In the genomic region with DNA sequence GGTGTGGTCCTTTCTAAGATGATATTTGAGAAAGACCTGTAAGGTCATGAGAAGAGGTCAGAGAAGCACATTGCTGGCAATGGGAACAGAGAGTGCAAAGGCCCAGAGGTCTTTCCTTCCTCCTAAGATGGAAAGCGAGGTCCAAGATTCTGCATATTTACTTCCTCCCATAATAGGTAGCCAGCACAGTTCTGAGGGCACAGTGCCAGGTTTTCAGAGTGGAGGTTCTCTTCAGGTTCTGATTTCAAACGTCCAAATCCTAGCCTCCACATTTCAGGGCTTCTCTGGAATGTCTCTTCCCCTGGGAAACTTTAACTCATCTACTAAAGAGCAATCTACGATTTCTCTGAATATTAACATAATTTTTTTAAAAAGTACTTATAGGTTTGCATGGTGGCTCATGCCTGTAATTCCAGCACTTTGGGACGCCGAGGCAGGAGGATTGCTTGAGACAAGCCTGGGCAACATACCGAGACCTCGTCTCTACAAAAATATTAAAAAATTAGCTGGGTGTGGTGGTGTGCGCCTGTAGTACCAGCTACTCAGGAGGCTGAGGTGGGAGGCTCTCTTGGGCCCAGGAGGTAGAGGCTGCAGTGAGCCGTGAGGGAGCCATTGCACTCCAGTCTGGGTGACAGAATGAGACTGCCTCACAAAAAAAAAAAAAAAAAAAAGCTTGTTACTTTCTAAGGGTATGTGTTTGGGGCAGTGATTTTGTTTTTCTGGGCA, we compare ENCODE assay signal across 8 cellular contexts. TPM values are rescaled to one million over a fixed set of nuclear protein-coding genes. Genes with fewer than 3 reads are reported as not detected.
DNase-seq lines count a peak whose midpoint lies in the region; ATAC-seq, FAIRE-seq and TF ChIP-seq lines count a peak whose summit lies in the region.

No MANE protein-coding gene starts in this region.

- H3K9me3 ChIP-seq in Loucy (ENCODE audit: insufficient read depth, low read depth, low read length): no peaks in the 10 kb centered on the region
- no peaks in the 10 kb centered on the region for H3K9me3 ChIP-seq in H1 (ENCODE audit: insufficient read depth in 2 of 2, low read depth in 1 of 2, low read length in 1 of 2)
- no peaks in the 10 kb centered on the region for H3K9me3 ChIP-seq in osteoblast (ENCODE audit: low read depth, low read length)

- no peak overlapping the region for H2AK5ac ChIP-seq in H1 (ENCODE audit: low read depth, low read length)

- H3K4me3 ChIP-seq in Loucy (ENCODE audit: low read length, poor library complexity, severe bottlenecking): peak overlapping the region; percentile 98
- peak overlapping the region in 1 of 4 experiments; percentile 91; a peak in 4 of 8 replicates for H3K4me3 ChIP-seq in H1 (ENCODE audit: extremely low read depth in 1 of 4, insufficient read depth in 2 of 4, low read depth in 3 of 4, low read length in 4 of 4)
- peak overlapping the region; percentile 90 for H3K4me3 ChIP-seq in osteoblast (ENCODE audit: insufficient read depth, low read length)

- POLR2A ChIA-PET in H1 (lab: Charles Lee; ENCODE audit: partially characterized antibody): interaction anchor here (0.7 to 2.1 kb wide), 10 partner anchors 8 to 456 kb away, joined by 3 to 12 read pairs (median 4); no protein-coding TSS in a partner anchor

- H2BK15ac ChIP-seq in H1 (ENCODE audit: low read length): no peak overlapping the region

- H3K79me2 ChIP-seq in Loucy (ENCODE audit: insufficient read depth, low read length) (peaks cover 43% of the 10 kb centered on the region), H1 (ENCODE audit: control insufficient read depth in 1 of 2, insufficient read depth in 2 of 2, low read length in 2 of 2) (peaks cover 17 to 44% of the 10 kb centered on the region in 2 experiments; a peak in 3 of 4 replicates), osteoblast (ENCODE audit: insufficient read depth, low read length) (peaks cover 40% of the 10 kb centered on the region)

- H3K9me2 ChIP-seq in Loucy (replicated peaks; ENCODE audit: low read depth, low read length): no peaks in the 10 kb centered on the region

- no peak overlapping the region for H4K8ac ChIP-seq in H1 (ENCODE audit: extremely low read depth, insufficient read depth, low read length)

- no peak for TF ChIP-seq CTCF in Loucy (conservative IDR thresholded peaks at IDR 0.05; ENCODE audit: low read length)
- no peak for TF ChIP-seq CTCF in H1 (IDR thresholded peaks at IDR 0.05; ENCODE audit: control extremely low read depth in 1 of 3, insufficient read depth in 1 of 3, low read depth in 1 of 3, low read length in 3 of 3)
- TF ChIP-seq CTCF in osteoblast (IDR thresholded peaks at IDR 0.05; ENCODE audit: extremely low read depth, low read depth, low read length): no peak

- H4K91ac ChIP-seq in H1 (replicated peaks; ENCODE audit: insufficient read length, low read length): no peak overlapping the region

- CTCF ChIA-PET in H1 (lab: Charles Lee; ENCODE audit: partially characterized antibody): interaction anchor here (0.6 to 1.8 kb wide), 7 partner anchors 11 to 635 kb away, joined by 3 to 5 read pairs (median 3); no protein-coding TSS in a partner anchor

- H3K79me1 ChIP-seq in H1 (ENCODE audit: low read depth, low read length): no peaks in the 10 kb centered on the region; the same call in 1 of the 2 replicates

- no peak for TF ChIP-seq RAD21 in H1 (IDR thresholded peaks at IDR 0.05 in 1 of 2, conservative IDR thresholded peaks at IDR 0.05 in 1 of 2; ENCODE audit: low read depth in 2 of 2, low read length in 2 of 2)

- TF ChIP-seq POLR2A in H1 (IDR thresholded peaks at IDR 0.05; ENCODE audit: control extremely low read depth in 1 of 2, low read depth in 2 of 2, low read length in 2 of 2): no peak

- H3K23ac ChIP-seq in H1 (ENCODE audit: insufficient read length): no peak overlapping the region

- H4K5ac ChIP-seq in H1 (ENCODE audit: insufficient read length, low read depth, low read length): no peak overlapping the region

- no peaks in the 10 kb centered on the region for H3F3A ChIP-seq in Loucy (ENCODE audit: low read depth)

- H3K56ac ChIP-seq in H1 (replicated peaks; ENCODE audit: insufficient read length, low read depth, low read length): no peak overlapping the region

- H3K18ac ChIP-seq in H1 (ENCODE audit: extremely low read depth, low read length): no peak overlapping the region

- H3K27me3 ChIP-seq in Loucy (ENCODE audit: insufficient read depth, low read length, poor library complexity, severe bottlenecking): no peaks in the 10 kb centered on the region
- no peaks in the 10 kb centered on the region for H3K27me3 ChIP-seq in H1 (replicated peaks in 1 of 4; ENCODE audit: control insufficient read depth in 3 of 4, extremely low read depth in 1 of 4, insufficient read depth in 3 of 4, low read length in 3 of 4)
- H3K27me3 ChIP-seq in osteoblast (ENCODE audit: insufficient read depth, low read length): no peaks in the 10 kb centered on the region

- H3K4me2 ChIP-seq in Loucy (ENCODE audit: low read depth, low read length, poor library complexity, severe bottlenecking): no peak overlapping the region
- peak overlapping the region in 1 of 2 experiments; percentile 62; a peak in 1 of 4 replicates for H3K4me2 ChIP-seq in H1 (ENCODE audit: insufficient read depth in 1 of 2, low read depth in 2 of 2, low read length in 2 of 2)
- peak overlapping the region; percentile 100 for H3K4me2 ChIP-seq in osteoblast (ENCODE audit: insufficient read depth, low read length)

- no peak for FAIRE-seq in H1 (lab: Jason Lieb, UNC)

- peak overlapping the region; percentile 13 for H3K4ac ChIP-seq in H1 (replicated peaks; ENCODE audit: insufficient read length, low read depth, low read length)

- peak; percentile 11 for ATAC-seq in GM18498 (IDR thresholded peaks at IDR 0.05; ENCODE audit: unreplicated experiment)
- no peak for ATAC-seq in GM18870 (IDR thresholded peaks at IDR 0.05; ENCODE audit: unreplicated experiment)

- H2AFZ ChIP-seq in Loucy (ENCODE audit: low read length) (peak overlapping the region; percentile 93), H1 (ENCODE audit: low read length) (no peak overlapping the region), osteoblast (ENCODE audit: low read length) (peak overlapping the region; percentile 100)

- 93% methylated on average over 9 of the region's 9 CpGs; no CpG with 5 or more reads in 1 of the 2 experiments for WGBS in H1 (ENCODE audit: extremely low coverage in 1 of 2, insufficient coverage in 1 of 2, insufficient read length in 1 of 2, insufficient replicate concordance in 2 of 2, low coverage in 1 of 2, low lambda C conversion rate in 2 of 2, missing lambda C conversion rate in 1 of 2), 2 experiments

- DNase-seq in H1 (ENCODE audit: low read depth in 1 of 2, low spot score in 2 of 2) (no peak), osteoblast (ENCODE audit: insufficient read length, low spot score, missing footprints) (no peak), hippocampal formation (lab: John Stamatoyannopoulos, UW) (no peak), RKO (ENCODE audit: low spot score) (no peak), D341Med (ENCODE audit: low spot score) (no peak)

- H2BK120ac ChIP-seq in H1 (replicated peaks; ENCODE audit: low read depth, low read length): no peak overlapping the region

- H3K14ac ChIP-seq in H1 (ENCODE audit: insufficient read length): no peak overlapping the region

- no peak for TF ChIP-seq EP300 in H1 (IDR thresholded peaks at IDR 0.05; ENCODE audit: borderline replicate concordance in 1 of 2, low read depth in 2 of 2, low read length in 2 of 2)

- no peak overlapping the region for H2BK20ac ChIP-seq in H1 (ENCODE audit: low read length)

- H2BK12ac ChIP-seq in H1 (ENCODE audit: low read depth, low read length): no peak overlapping the region

- H3K9ac ChIP-seq in Loucy (ENCODE audit: low read depth, low read length, poor library complexity, severe bottlenecking) (no peak overlapping the region), H1 (replicated peaks in 1 of 4; ENCODE audit: extremely low read depth in 1 of 4, low read depth in 3 of 4, low read length in 3 of 4) (no peak overlapping the region)

- no peaks in the 10 kb centered on the region for H3K36me3 ChIP-seq in Loucy (ENCODE audit: insufficient read depth, low read length)
- peaks cover 4 to 25% (median 7%) of the 10 kb centered on the region in 4 experiments; a peak in 6 of 8 replicates for H3K36me3 ChIP-seq in H1 (ENCODE audit: control insufficient read depth in 2 of 4, insufficient read depth in 4 of 4, low read length in 3 of 4)
- H3K36me3 ChIP-seq in osteoblast (ENCODE audit: insufficient read depth, low read length): peaks cover 4% of the 10 kb centered on the region

- no peak overlapping the region for H3K27ac ChIP-seq in H1 (ENCODE audit: low read depth, low read length)
- H3K27ac ChIP-seq in osteoblast (ENCODE audit: low read depth, low read length): no peak overlapping the region

- H3K4me1 ChIP-seq in Loucy (ENCODE audit: insufficient read depth, low read length, poor library complexity, severe bottlenecking) (peaks cover 34% of the 10 kb centered on the region), H1 (replicated peaks in 1 of 4; ENCODE audit: control insufficient read depth in 3 of 4, insufficient read depth in 4 of 4, low read length in 3 of 4) (no peaks in the 10 kb centered on the region), osteoblast (ENCODE audit: insufficient read depth, low read length) (peaks cover 19% of the 10 kb centered on the region)

- H2BK5ac ChIP-seq in H1 (ENCODE audit: low read depth, low read length): no peak overlapping the region

- H3K23me2 ChIP-seq in H1 (ENCODE audit: low read depth, low read length): peaks cover 3% of the 10 kb centered on the region; the same call in 1 of the 2 replicates

- H4K20me1 ChIP-seq in Loucy (ENCODE audit: insufficient read depth, low read length, poor library complexity, severe bottlenecking) (peaks cover 37% of the 10 kb centered on the region), H1 (replicated peaks in 1 of 2; ENCODE audit: control insufficient read depth in 1 of 2, insufficient read depth in 2 of 2, low read length in 2 of 2) (no peaks in the 10 kb centered on the region), osteoblast (ENCODE audit: insufficient read depth, low read length) (peaks cover 8% of the 10 kb centered on the region)

RNA-seq across cellular contexts. Expression of a gene that starts 0.5 kb away (rescaled TPM):
- 171 and 176 TPM in 2 replicates for total RNA-seq in H1 (2021; fragmentation: NEBNext Ultra II Directional; extraction: Animal tissue kit (Norgen Biotek cat#: 25700))
- polyA plus RNA-seq in H1 (2011; rRNA removed): 57.5 and 110 TPM in 2 replicates
- polyA plus RNA-seq in H1 (2011; cell fraction: cytosol; rRNA removed): 101 TPM
- polyA plus RNA-seq in H1 (2011; cell fraction: nucleus; rRNA removed): 17.9 TPM
- 86.9 to 250 TPM (median 100 TPM) in 4 replicates for polyA plus RNA-seq in H1 (2012, experiment 1 of 2)
- polyA plus RNA-seq in H1 (2012, experiment 2 of 2): 47.0 TPM
- 117 TPM for polyA plus RNA-seq in H1 (2013, experiment 1 of 2)
- 121 TPM for polyA plus RNA-seq in H1 (2013, experiment 2 of 2)
- 104 and 187 TPM in 2 replicates for polyA minus RNA-seq in H1 (2011; rRNA and poly(A)+ RNA removed)
- polyA minus RNA-seq in H1 (2011; cell fraction: cytosol; rRNA and poly(A)+ RNA removed): 51.4 TPM
- polyA minus RNA-seq in H1 (2011; cell fraction: nucleus; rRNA and poly(A)+ RNA removed): 94.6 TPM
- total RNA-seq in osteoblast: 26.5 and 29.0 TPM in 2 replicates

RNA-seq across cellular contexts. Expression of a gene that starts 25.0 kb away (rescaled TPM):
- total RNA-seq in H1 (2021; fragmentation: NEBNext Ultra II Directional; extraction: Animal tissue kit (Norgen Biotek cat#: 25700)): 215 and 225 TPM in 2 replicates
- 62.1 and 108 TPM in 2 replicates for polyA plus RNA-seq in H1 (2011; rRNA removed)
- 130 TPM for polyA plus RNA-seq in H1 (2011; cell fraction: cytosol; rRNA removed)
- polyA plus RNA-seq in H1 (2011; cell fraction: nucleus; rRNA removed): 132 TPM
- polyA plus RNA-seq in H1 (2012, experiment 1 of 2): 210 to 347 TPM (median 221 TPM) in 4 replicates
- 28.2 TPM for polyA plus RNA-seq in H1 (2012, experiment 2 of 2)
- polyA plus RNA-seq in H1 (2013, experiment 1 of 2): 181 TPM
- 189 TPM for polyA plus RNA-seq in H1 (2013, experiment 2 of 2)
- 152 and 209 TPM in 2 replicates for polyA minus RNA-seq in H1 (2011; rRNA and poly(A)+ RNA removed)
- polyA minus RNA-seq in H1 (2011; cell fraction: cytosol; rRNA and poly(A)+ RNA removed): 84.9 TPM
- 39.3 TPM for polyA minus RNA-seq in H1 (2011; cell fraction: nucleus; rRNA and poly(A)+ RNA removed)
- 44.2 and 53.0 TPM in 2 replicates for total RNA-seq in osteoblast
